Comparison of ENCODE assay signal across 12 cellular contexts in the genomic region with DNA sequence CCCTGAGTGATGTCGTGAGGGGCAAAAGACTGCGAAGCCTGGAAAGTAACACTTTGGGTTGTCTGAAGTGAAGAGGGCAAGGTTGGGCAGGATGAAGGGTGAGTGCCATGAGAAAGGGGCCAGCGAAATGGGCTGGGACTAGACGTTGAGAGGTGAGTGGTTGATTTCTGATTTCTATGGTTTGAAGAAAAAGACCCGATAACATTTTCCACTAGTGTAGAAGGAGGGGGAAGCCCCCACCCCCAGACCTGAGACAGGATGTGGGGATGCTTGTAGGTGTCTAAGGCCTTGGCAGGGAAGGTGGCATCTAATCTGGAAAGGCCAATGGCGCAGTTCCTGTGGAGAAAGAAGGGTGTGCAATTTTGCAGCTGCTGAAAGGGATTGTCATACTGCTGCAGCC. TPM values are rescaled to one million over a fixed set of nuclear protein-coding genes. Genes with fewer than 3 reads are reported as not detected.
DNase-seq lines count a peak whose midpoint lies in the region; ATAC-seq, FAIRE-seq and TF ChIP-seq lines count a peak whose summit lies in the region.
"Had no signal": no experiment of that assay in that cellular context is flagged by ENCODE, and none has a peak within 500 bp of the region (broad histone marks: within the 10 kb centered on the region; RNA-seq: fewer than 3 reads in every experiment).

No MANE protein-coding gene starts in this region.

- intact Hi-C loops in activated CD8-positive, alpha-beta T cell treated with anti-CD3 and anti-CD28 coated beads for 36 hours (cut with micrococcal nuclease): loop anchor here (2.0 to 5.0 kb wide), 2 partner anchors 19 to 35 kb away; no protein-coding TSS in a partner anchor

- peaks cover 72% of the 10 kb centered on the region for H3K4me1 Mint-ChIP-seq in activated CD8-positive, alpha-beta T cell treated with anti-CD3 and anti-CD28 coated beads for 36 hours (ENCODE audit: low read depth)
- peaks cover 32% of the 10 kb centered on the region for H3K4me1 Mint-ChIP-seq in activated naive CD8-positive, alpha-beta T cell treated with anti-CD3 and anti-CD28 coated beads, Interleukin-2, amount 10 ng/mL, durations not matched to agents 7 days and 5 days
- peaks cover 2% of the 10 kb centered on the region for H3K4me1 Mint-ChIP-seq in glutamatergic neuron (ENCODE audit: low read depth, unreplicated experiment)
- H3K4me1 Mint-ChIP-seq: H9 had no signal

- peaks cover 7% of the 10 kb centered on the region for H3K9me3 Mint-ChIP-seq in activated CD8-positive, alpha-beta T cell treated with anti-CD3 and anti-CD28 coated beads for 36 hours
- peaks cover 7% of the 10 kb centered on the region for H3K9me3 Mint-ChIP-seq in activated naive CD8-positive, alpha-beta T cell treated with anti-CD3 and anti-CD28 coated beads, Interleukin-2, amount 10 ng/mL, durations not matched to agents 7 days and 5 days
- H3K9me3 Mint-ChIP-seq in glutamatergic neuron (ENCODE audit: unreplicated experiment): no peaks in the 10 kb centered on the region
- H3K9me3 Mint-ChIP-seq: H9 had no signal

- peak overlapping the region; percentile 97 for H3K27ac Mint-ChIP-seq in activated CD8-positive, alpha-beta T cell treated with anti-CD3 and anti-CD28 coated beads for 36 hours
- H3K27ac Mint-ChIP-seq in activated naive CD8-positive, alpha-beta T cell treated with anti-CD3 and anti-CD28 coated beads, Interleukin-2, amount 10 ng/mL, durations not matched to agents 7 days and 5 days: peak overlapping the region; percentile 54
- H3K27ac Mint-ChIP-seq in glutamatergic neuron (ENCODE audit: unreplicated experiment): no peak overlapping the region
- H3K27ac Mint-ChIP-seq: B cell, H9 had no signal

- H3K4me3 Mint-ChIP-seq in activated CD8-positive, alpha-beta T cell treated with anti-CD3 and anti-CD28 coated beads for 36 hours: peak overlapping the region; percentile 60
- peak overlapping the region; percentile 38 for H3K4me3 Mint-ChIP-seq in activated naive CD8-positive, alpha-beta T cell treated with anti-CD3 and anti-CD28 coated beads, Interleukin-2, amount 10 ng/mL, durations not matched to agents 7 days and 5 days
- no peak overlapping the region for H3K4me3 Mint-ChIP-seq in glutamatergic neuron (ENCODE audit: unreplicated experiment)
- H3K4me3 Mint-ChIP-seq: B cell, H9 had no signal

- CTCF ChIA-PET in activated CD8-positive, alpha-beta T cell treated with anti-CD3 and anti-CD28 coated beads for 36 hours (lab: Charles Lee): interaction anchor here (1.1 to 1.8 kb wide), 3 partner anchors 8 to 20 kb away, joined by 3 to 7 read pairs (median 5); no protein-coding TSS in a partner anchor

- no peaks in the 10 kb centered on the region for H3K27me3 Mint-ChIP-seq in activated CD8-positive, alpha-beta T cell treated with anti-CD3 and anti-CD28 coated beads for 36 hours
- no peaks in the 10 kb centered on the region for H3K27me3 Mint-ChIP-seq in activated naive CD8-positive, alpha-beta T cell treated with anti-CD3 and anti-CD28 coated beads, Interleukin-2, amount 10 ng/mL, durations not matched to agents 7 days and 5 days
- no peaks in the 10 kb centered on the region for H3K27me3 Mint-ChIP-seq in glutamatergic neuron (ENCODE audit: unreplicated experiment)

- DNase-seq in GM10266 (ENCODE audit: extremely low spot score) (peak; percentile 35), frontal cortex (ENCODE audit: low spot score in 2 of 2) (no peak), glutamatergic neuron (no peak), AG08395 (ENCODE audit: low spot score) (no peak), RPMI8226 (no peak)
- peak; percentile 99 for DNase-seq in activated CD8-positive, alpha-beta T cell treated with anti-CD3 and anti-CD28 coated beads for 36 hours
- peak; percentile 45 for DNase-seq in activated naive CD8-positive, alpha-beta T cell treated with anti-CD3 and anti-CD28 coated beads, Interleukin-2, amount 10 ng/mL, durations not matched to agents 7 days and 5 days
- DNase-seq in stimulated activated CD8-positive, alpha-beta memory T cell treated with anti-CD3 and anti-CD28 coated beads, Interleukin-12 subunit alpha, Interleukin-12 subunit beta, amount 100 ng/mL, for 24 hours (ENCODE audit: extremely low read depth): peak; percentile 61
- DNase-seq: H9, IMR-90 had no signal

- ATAC-seq in activated CD8-positive, alpha-beta T cell treated with anti-CD3 and anti-CD28 coated beads for 36 hours: peak; percentile 76
- peak; percentile 43 for ATAC-seq in activated naive CD8-positive, alpha-beta T cell treated with anti-CD3 and anti-CD28 coated beads, Interleukin-2, amount 10 ng/mL, durations not matched to agents 7 days and 5 days (ENCODE audit: low read depth)

- TF ChIP-seq CTCF in GM10266 (IDR thresholded peaks at IDR 0.05; ENCODE audit: control insufficient read depth, insufficient read depth, low read depth, missing control alignments): no peak
- no peak for TF ChIP-seq CTCF in activated CD8-positive, alpha-beta T cell treated with anti-CD3 and anti-CD28 coated beads for 36 hours (IDR thresholded peaks at IDR 0.05)
- no peak for TF ChIP-seq CTCF in glutamatergic neuron (IDR thresholded peaks at IDR 0.05; ENCODE audit: partially characterized antibody, unreplicated experiment)

- POLR2A ChIA-PET in activated CD8-positive, alpha-beta T cell treated with anti-CD3 and anti-CD28 coated beads for 36 hours (lab: Charles Lee): interaction anchor here (0.6 to 3.7 kb wide), 8 partner anchors 16 to 107 kb away, joined by 3 to 16 read pairs (median 4); partner anchors contain the start of gene KIF3B
- POLR2A ChIA-PET in activated naive CD8-positive, alpha-beta T cell treated with anti-CD3 and anti-CD28 coated beads, Interleukin-2, amount 10 ng/mL, durations not matched to agents 7 days and 5 days (lab: Charles Lee): no interaction called here

- FAIRE-seq in frontal cortex (lab: Jason Lieb, UNC): no peak
- FAIRE-seq: G401.6 had no signal

- H3K36me3 Mint-ChIP-seq in activated CD8-positive, alpha-beta T cell treated with anti-CD3 and anti-CD28 coated beads for 36 hours (ENCODE audit: low read depth): peaks cover 10% of the 10 kb centered on the region
- peaks cover 4% of the 10 kb centered on the region for H3K36me3 Mint-ChIP-seq in activated naive CD8-positive, alpha-beta T cell treated with anti-CD3 and anti-CD28 coated beads, Interleukin-2, amount 10 ng/mL, durations not matched to agents 7 days and 5 days
- no peaks in the 10 kb centered on the region for H3K36me3 Mint-ChIP-seq in glutamatergic neuron (ENCODE audit: unreplicated experiment)

RNA-seq across cellular contexts. Expression of gene KIF3B, which starts 25.3 kb away (rescaled TPM):
- total RNA-seq in activated CD8-positive, alpha-beta T cell treated with anti-CD3 and anti-CD28 coated beads for 36 hours: 10 to 100 TPM; 25.4 to 25.7 TPM
- total RNA-seq in activated naive CD8-positive, alpha-beta T cell treated with anti-CD3 and anti-CD28 coated beads, Interleukin-2, amount 10 ng/mL, durations not matched to agents 7 days and 5 days: 10 to 100 TPM; 14.3 to 14.4 TPM
- total RNA-seq in frontal cortex (89.3 TPM), glutamatergic neuron (ENCODE audit: unreplicated experiment) (55.3 TPM)

RNA-seq across cellular contexts. Expression of gene POFUT1, which starts 44.5 kb away (rescaled TPM):
- 10 to 100 TPM; 43.7 to 46.2 TPM for total RNA-seq in activated CD8-positive, alpha-beta T cell treated with anti-CD3 and anti-CD28 coated beads for 36 hours
- 10 to 100 TPM; 23.9 to 24.2 TPM for total RNA-seq in activated naive CD8-positive, alpha-beta T cell treated with anti-CD3 and anti-CD28 coated beads, Interleukin-2, amount 10 ng/mL, durations not matched to agents 7 days and 5 days
- total RNA-seq in frontal cortex (14.7 TPM), glutamatergic neuron (ENCODE audit: unreplicated experiment) (29.5 TPM)

RNA-seq across cellular contexts. Expression of gene PLAGL2, which starts 44.6 kb away (rescaled TPM):
- 10 to 100 TPM; 70.6 to 71.5 TPM for total RNA-seq in activated CD8-positive, alpha-beta T cell treated with anti-CD3 and anti-CD28 coated beads for 36 hours
- total RNA-seq in activated naive CD8-positive, alpha-beta T cell treated with anti-CD3 and anti-CD28 coated beads, Interleukin-2, amount 10 ng/mL, durations not matched to agents 7 days and 5 days: 10 to 100 TPM; 20.4 to 20.8 TPM
- total RNA-seq in frontal cortex (1.2 TPM), glutamatergic neuron (ENCODE audit: unreplicated experiment) (34.9 TPM)

Comparison
In these comparisons a context has a peak if more than half of its experiments do, and no peak if none do; other contexts are left out.
1. DNase-seq: peak in GM10266 (single experiment), activated CD8-positive, alpha-beta T cell treated with anti-CD3 and anti-CD28 coated beads for 36 hours (single experiment), activated naive CD8-positive, alpha-beta T cell treated with anti-CD3 and anti-CD28 coated beads, Interleukin-2, amount 10 ng/mL, durations not matched to agents 7 days and 5 days (single experiment) and stimulated activated CD8-positive, alpha-beta memory T cell treated with anti-CD3 and anti-CD28 coated beads, Interleukin-12 subunit alpha, Interleukin-12 subunit beta, amount 100 ng/mL, for 24 hours (single experiment); none in frontal cortex (0 of 2), glutamatergic neuron (single experiment), AG08395 (single experiment) and RPMI8226 (single experiment).